20 cellular contexts compared by ENCODE assay signal in genomic region chr14:75961662-75962061, GRCh38. TPM values are rescaled to one million over a fixed set of nuclear protein-coding genes. Genes with fewer than 3 reads are reported as not detected.
DNase-seq lines count a peak whose midpoint lies in the region; ATAC-seq, FAIRE-seq and TF ChIP-seq lines count a peak whose summit lies in the region.
"Had no signal": no experiment of that assay in that cellular context is flagged by ENCODE, and none has a peak within 500 bp of the region (broad histone marks: within the 10 kb centered on the region; RNA-seq: fewer than 3 reads in every experiment).

No MANE protein-coding gene starts in this region.

- no peak for FAIRE-seq in K562 (lab: Jason Lieb, UNC)
- FAIRE-seq: A204.1, G401.6 had no signal

- no peak for TF ChIP-seq RAD21 in K562 (CRISPR knock-in tag; conservative IDR thresholded peaks at IDR 0.05 in 1 of 2, IDR thresholded peaks at IDR 0.05 in 1 of 2)

- POLR2A ChIA-PET in K562 (lab: Yijun Ruan, JAX): no interaction called here

- 18% methylated on average over 3 of the region's 3 CpGs for WGBS in K562 (ENCODE audit: insufficient coverage, low coverage, missing lambda C conversion rate)

- no peak overlapping the region for H3K27ac ChIP-seq in K562 (ENCODE audit: extremely low read depth, low read depth, low read length)
- H3K27ac ChIP-seq: C4-2B, HL-60, SK-N-MC had no signal

- H4K20me1 ChIP-seq in K562 (replicated peaks; ENCODE audit: control insufficient read depth, insufficient read depth, low read length): no peaks in the 10 kb centered on the region

- no peaks in the 10 kb centered on the region for H3K36me3 ChIP-seq in K562 (ENCODE audit: control insufficient read depth, insufficient read depth, low read length)

- no peak for TF ChIP-seq CTCF in K562 (IDR thresholded peaks at IDR 0.05 in 2 of 3, conservative IDR thresholded peaks at IDR 0.05 in 1 of 3; ENCODE audit: insufficient read depth in 2 of 3, low read depth in 1 of 3, low read length in 3 of 3)

- H3K4me2 ChIP-seq in K562 (ENCODE audit: insufficient read depth, low read length): no peak overlapping the region

- H3K9ac ChIP-seq in K562 (ENCODE audit: insufficient read depth in 1 of 2, low read depth in 2 of 2, low read length in 2 of 2): no peak overlapping the region

- H2AFZ ChIP-seq in K562 (ENCODE audit: low read depth, low read length): no peak overlapping the region

- no TSS peak for BruUV-seq in K562 (replicated peaks; lab: Mats Ljungman, UMichigan)

- TF ChIP-seq POLR2A in K562 (conservative IDR thresholded peaks at IDR 0.05): no peak

- H3K4me3 ChIP-seq in K562: no peak overlapping the region
- H3K4me3 ChIP-seq: SK-N-MC had no signal

- in situ Hi-C loops in K562 (cut with MboI): no loop called here

- no peaks in the 10 kb centered on the region for H3K79me2 ChIP-seq in K562 (ENCODE audit: control insufficient read depth, insufficient read depth, low read length)

- no peaks in the 10 kb centered on the region for H3K27me3 ChIP-seq in K562 (ENCODE audit: control insufficient read depth in 2 of 2, insufficient read depth in 2 of 2, low read length in 2 of 2)

- ATAC-seq in K562 (no peak), HG02678 (IDR thresholded peaks at IDR 0.05; ENCODE audit: unreplicated experiment) (no peak), GM21526 (IDR thresholded peaks at IDR 0.05; ENCODE audit: low FRiP score, unreplicated experiment) (no peak)
- no peak for ATAC-seq in activated CD4-positive, CD25-positive, alpha-beta regulatory T cell treated with anti-CD3 and anti-CD28 coated beads, Interleukin-2, amount 50 U/mL, for 24 hours

- no peaks in the 10 kb centered on the region for H3K9me3 ChIP-seq in K562 (replicated peaks; ENCODE audit: control insufficient read depth, insufficient read depth, low read depth, low read length)

- CTCF ChIA-PET in K562 (lab: Yijun Ruan, JAX; ENCODE audit: low intra/inter-chr PET ratio): no interaction called here

- intact Hi-C loops in K562 (cut with micrococcal nuclease): no loop called here

- no peaks in the 10 kb centered on the region for H3K9me1 ChIP-seq in K562 (ENCODE audit: control insufficient read depth, insufficient read depth, low read length)

- no peak for TF ChIP-seq EP300 in K562 (IDR thresholded peaks at IDR 0.05; ENCODE audit: low read length)

- peak; percentile 9 for DNase-seq in activated CD8-positive, alpha-beta memory T cell treated with anti-CD3 and anti-CD28 coated beads for 24 hours
- no peak for DNase-seq in activated CD8-positive, alpha-beta memory T cell treated with anti-CD3 and anti-CD28 coated beads, Interleukin-2, amount 50 U/mL, for 48 hours
- peak; percentile 15 to 89 for DNase-seq in NCI-H446 (lab: John Stamatoyannopoulos, UW)
- no peak for DNase-seq in K562 (ENCODE audit: extremely low read depth in 1 of 4, low spot score in 3 of 4)
- DNase-seq in cortex of kidney (lab: John Stamatoyannopoulos, UW): no peak
- DNase-seq: H9, Karpas-422, NCI-H1417 treated with DMSO at 0.1 percent for 48 hours, NCI-H2029, NCI-H226, NCI-H748 treated with DMSO at 0.1 percent for 48 hours, SHP77 had no signal

- H3K4me1 ChIP-seq in K562 (replicated peaks in 1 of 2; ENCODE audit: control insufficient read depth in 2 of 2, insufficient read depth in 2 of 2, low read length in 2 of 2): no peaks in the 10 kb centered on the region

TF ChIP-seq in K562, 482 proteins besides CTCF, POLR2A, EP300 and RAD21:
- 0 out of 2 replicates have a peak, but pooled peaks have one; percentile 21 for TF ChIP-seq RAD51 (IDR thresholded peaks at IDR 0.05; ENCODE audit: borderline replicate concordance, low read depth)
- TF ChIP-seq SLC30A9 (CRISPR knock-in tag; IDR thresholded peaks at IDR 0.05): no peak
- TF ChIP-seq, protein P1, sequence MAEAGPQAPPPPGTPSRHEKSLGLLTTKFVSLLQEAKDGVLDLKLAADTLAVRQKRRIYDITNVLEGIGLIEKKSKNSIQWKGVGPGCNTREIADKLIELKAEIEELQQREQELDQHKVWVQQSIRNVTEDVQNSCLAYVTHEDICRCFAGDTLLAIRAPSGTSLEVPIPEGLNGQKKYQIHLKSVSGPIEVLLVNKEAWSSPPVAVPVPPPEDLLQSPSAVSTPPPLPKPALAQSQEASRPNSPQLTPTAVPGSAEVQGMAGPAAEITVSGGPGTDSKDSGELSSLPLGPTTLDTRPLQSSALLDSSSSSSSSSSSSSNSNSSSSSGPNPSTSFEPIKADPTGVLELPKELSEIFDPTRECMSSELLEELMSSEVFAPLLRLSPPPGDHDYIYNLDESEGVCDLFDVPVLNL (CRISPR knock-in tag; IDR thresholded peaks at IDR 0.05; ENCODE audit: low read depth): no peak
- peak; percentile 63 for TF ChIP-seq TFE3 (CRISPR knock-in tag; IDR thresholded peaks at IDR 0.05)
- no peak for TF ChIP-seq SRSF3 (IDR thresholded peaks at IDR 0.05; ENCODE audit: insufficient read depth, low read length)
- no peak for TF ChIP-seq ETV1 (tag; conservative IDR thresholded peaks at IDR 0.05; ENCODE audit: low read depth)
- TF ChIP-seq ZFP1 (CRISPR knock-in tag; IDR thresholded peaks at IDR 0.05): no peak

RNA-seq across cellular contexts. Expression of gene TGFB3, which starts 20.1 kb away (rescaled TPM):
- 4.2 and 6.7 TPM in 2 replicates for total RNA-seq in K562 (2011; cell fraction: chromatin; rRNA removed; ENCODE audit: low replicate concordance)
- total RNA-seq in K562 (2011; cell fraction: nucleolus; rRNA removed): 3.2 and 4.5 TPM in 2 replicates
- total RNA-seq in K562 (2011; cell fraction: nucleoplasm; rRNA removed): 4.0 and 4.4 TPM in 2 replicates
- total RNA-seq in K562 (2014; rRNA removed): 0.41 and 0.68 TPM in 2 replicates
- total RNA-seq in K562 (2014; rRNA removed; fragmentation: Illumina TruSeq; extraction: Trizol): 0.54 and 0.69 TPM in 2 replicates
- 1.2 and 1.3 TPM in 2 replicates for total RNA-seq in K562 (2015; rRNA removed; fragmentation: Illumina TruSeq; extraction: Trizol)
- 1.9 and 2.3 TPM in 2 replicates for total RNA-seq in K562 (2021)
- 1.6 and 2.5 TPM in 2 replicates for polyA plus RNA-seq in K562 (2011; rRNA removed)
- polyA plus RNA-seq in K562 (2011; cell fraction: cytosol; rRNA removed): 1.0 and 1.7 TPM in 2 replicates
- polyA plus RNA-seq in K562 (2011; cell fraction: nucleus; rRNA removed): 5.1 and 6.1 TPM in 2 replicates
- 0.60 and 0.83 TPM in 2 replicates for polyA plus RNA-seq in K562 (2012)
- 1.0 and 1.4 TPM in 2 replicates for polyA plus RNA-seq in K562 (2014; fragmentation: Illumina TruSeq; extraction: Trizol)
- under 1 TPM; 0.39 to 0.43 TPM for polyA plus RNA-seq in K562 (2014; fragmentation: Nextera tagmentation; extraction: Ambion mirVana)
- 2.0 TPM in 2 replicates for polyA plus RNA-seq in K562 (2014; rRNA removed)
- 1.9 and 2.0 TPM in 2 replicates for polyA minus RNA-seq in K562 (2011; rRNA and poly(A)+ RNA removed)
- polyA minus RNA-seq in K562 (2011; cell fraction: cytosol; rRNA and poly(A)+ RNA removed): 0.29 and 1.8 TPM in 2 replicates
- polyA minus RNA-seq in K562 (2011; cell fraction: nucleus; rRNA and poly(A)+ RNA removed): 1.8 and 3.3 TPM in 2 replicates

RNA-seq across cellular contexts. Expression of gene IFT43, which starts 23.9 kb away (rescaled TPM):
- total RNA-seq in K562 (2011; cell fraction: chromatin; rRNA removed; ENCODE audit: low replicate concordance): 10.3 and 12.6 TPM in 2 replicates
- 8.6 and 9.0 TPM in 2 replicates for total RNA-seq in K562 (2011; cell fraction: nucleolus; rRNA removed)
- total RNA-seq in K562 (2011; cell fraction: nucleoplasm; rRNA removed): 6.9 and 17.3 TPM in 2 replicates
- total RNA-seq in K562 (2014; rRNA removed) (4.9 and 7.1 TPM in 2 replicates), K562 (2014; rRNA removed; fragmentation: Illumina TruSeq; extraction: Trizol) (5.9 and 7.1 TPM in 2 replicates), K562 (2015; rRNA removed; fragmentation: Illumina TruSeq; extraction: Trizol) (6.0 and 6.4 TPM in 2 replicates), K562 (2021) (6.8 and 6.9 TPM in 2 replicates)
- polyA plus RNA-seq in K562 (2011; rRNA removed) (9.7 and 12.5 TPM in 2 replicates), K562 (2014; fragmentation: Illumina TruSeq; extraction: Trizol) (5.4 and 8.0 TPM in 2 replicates), K562 (2014; fragmentation: Nextera tagmentation; extraction: Ambion mirVana) (10 to 100 TPM; 10.2 to 12.8 TPM), K562 (2014; rRNA removed) (12.4 and 14.3 TPM in 2 replicates)
- polyA plus RNA-seq in K562 (2011; cell fraction: cytosol; rRNA removed): 5.2 and 10.4 TPM in 2 replicates
- 14.6 and 17.5 TPM in 2 replicates for polyA plus RNA-seq in K562 (2011; cell fraction: nucleus; rRNA removed)
- polyA plus RNA-seq in K562 (2012): 8.4 and 16.1 TPM in 2 replicates
- 3.5 and 3.7 TPM in 2 replicates for polyA minus RNA-seq in K562 (2011; rRNA and poly(A)+ RNA removed)
- polyA minus RNA-seq in K562 (2011; cell fraction: cytosol; rRNA and poly(A)+ RNA removed): 2.0 and 4.1 TPM in 2 replicates
- 5.5 and 9.9 TPM in 2 replicates for polyA minus RNA-seq in K562 (2011; cell fraction: nucleus; rRNA and poly(A)+ RNA removed)

Comparison
In these comparisons a context has a peak if more than half of its experiments do, and no peak if none do; other contexts are left out.
1. DNase-seq: peak in activated CD8-positive, alpha-beta memory T cell treated with anti-CD3 and anti-CD28 coated beads for 24 hours (single experiment) and NCI-H446 (2 of 2); none in activated CD8-positive, alpha-beta memory T cell treated with anti-CD3 and anti-CD28 coated beads, Interleukin-2, amount 50 U/mL, for 48 hours (single experiment), K562 (0 of 4) and cortex of kidney (single experiment).